ENCODE assay signal across 9 cellular contexts in the genomic region with DNA sequence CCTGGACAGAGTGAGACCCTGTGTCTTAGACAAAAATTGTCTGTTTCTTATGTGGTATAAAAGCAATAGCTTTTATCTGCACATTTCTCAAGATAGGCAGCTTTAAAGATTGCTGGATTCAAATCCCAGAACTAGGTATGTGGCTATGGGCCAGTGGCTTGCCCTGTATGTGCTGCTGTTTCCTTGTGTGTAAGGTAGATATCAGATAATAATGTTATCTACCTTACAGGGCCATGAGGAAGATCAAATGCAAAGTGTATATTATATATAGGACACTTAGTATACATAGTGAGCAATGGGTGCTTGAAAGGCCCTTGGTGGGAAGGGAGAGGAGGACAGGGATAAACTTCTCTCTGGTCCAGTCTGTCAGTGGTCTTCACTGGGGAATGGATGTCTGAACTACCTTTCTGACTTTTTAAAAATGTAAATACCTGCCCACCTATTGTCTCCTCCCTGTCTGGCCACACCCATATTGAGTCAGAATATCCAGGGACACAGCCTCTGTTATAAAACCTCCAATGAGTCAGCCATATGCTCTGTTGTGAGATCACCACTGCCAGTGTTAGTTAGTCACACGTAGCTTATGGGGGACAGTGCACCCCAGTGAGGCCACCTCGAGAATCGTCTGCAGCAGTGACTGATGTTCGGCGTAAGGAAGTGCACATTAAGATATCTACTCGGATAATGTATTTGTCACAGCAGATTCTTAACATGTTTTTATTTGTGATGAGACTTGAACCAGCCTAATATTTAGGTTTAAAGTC.
DNase-seq lines count a peak whose midpoint lies in the region; ATAC-seq and TF ChIP-seq lines count a peak whose summit lies in the region.
"Had no signal": no experiment of that assay in that cellular context is flagged by ENCODE, and none has a peak within 500 bp of the region (broad histone marks: within the 10 kb centered on the region; RNA-seq: fewer than 3 reads in every experiment).

No MANE protein-coding gene starts in this region.

- peaks cover 5% of the 10 kb centered on the region for H3K36me3 Mint-ChIP-seq in chondrocyte (ENCODE audit: low read depth)
- no peaks in the 10 kb centered on the region for H3K36me3 Mint-ChIP-seq in stimulated activated naive B cell treated with anti-CD40 and anti-IgM and Interleukin-4, amounts not matched to agents 10 μg/mL and 1 μg/mL and 100 μg/mL, for 72 hours

- H3K27me3 Mint-ChIP-seq in chondrocyte (ENCODE audit: low read depth): no peaks in the 10 kb centered on the region
- no peaks in the 10 kb centered on the region for H3K27me3 Mint-ChIP-seq in stimulated activated naive B cell treated with anti-CD40 and anti-IgM and Interleukin-4, amounts not matched to agents 10 μg/mL and 1 μg/mL and 100 μg/mL, for 72 hours

- ATAC-seq in stimulated activated naive B cell treated with anti-CD40 and anti-IgM and Interleukin-4, amounts not matched to agents 10 μg/mL and 1 μg/mL and 100 μg/mL, for 72 hours (replicated peaks): no peak

- H3K9me3 Mint-ChIP-seq in chondrocyte (ENCODE audit: low read depth): peaks cover 3% of the 10 kb centered on the region
- no peaks in the 10 kb centered on the region for H3K9me3 Mint-ChIP-seq in stimulated activated naive B cell treated with anti-CD40 and anti-IgM and Interleukin-4, amounts not matched to agents 10 μg/mL and 1 μg/mL and 100 μg/mL, for 72 hours

- no peak overlapping the region for H3K4me3 Mint-ChIP-seq in chondrocyte (ENCODE audit: unreplicated experiment)
- no peak overlapping the region for H3K4me3 Mint-ChIP-seq in stimulated activated naive B cell treated with anti-CD40 and anti-IgM and Interleukin-4, amounts not matched to agents 10 μg/mL and 1 μg/mL and 100 μg/mL, for 72 hours

- H3K4me1 Mint-ChIP-seq in chondrocyte (ENCODE audit: low read depth): peaks cover 56% of the 10 kb centered on the region
- no peaks in the 10 kb centered on the region for H3K4me1 Mint-ChIP-seq in stimulated activated naive B cell treated with anti-CD40 and anti-IgM and Interleukin-4, amounts not matched to agents 10 μg/mL and 1 μg/mL and 100 μg/mL, for 72 hours

- DNase-seq in EL (peak; percentile 80), M059J (ENCODE audit: low read depth) (peak; percentile 90), chondrocyte (ENCODE audit: low spot score) (no peak), non-pigmented ciliary epithelial cell (ENCODE audit: low read depth) (peak; percentile 45), HuH-7 (ENCODE audit: low spot score) (no peak), CD1c-positive myeloid dendritic cell (ENCODE audit: extremely low spot score) (no peak), ecto neural progenitor cell (ENCODE audit: low spot score) (no peak)
- DNase-seq in stimulated activated naive B cell treated with anti-CD40 and anti-IgM and Interleukin-4, amounts not matched to agents 10 μg/mL and 1 μg/mL and 100 μg/mL, for 72 hours: no peak
- DNase-seq: posterior cingulate gyrus had no signal

- TF ChIP-seq CTCF in chondrocyte (IDR thresholded peaks at IDR 0.05): no peak

- H3K27ac Mint-ChIP-seq in chondrocyte (ENCODE audit: unreplicated experiment): peak overlapping the region; percentile 74
- no peak overlapping the region for H3K27ac Mint-ChIP-seq in stimulated activated naive B cell treated with anti-CD40 and anti-IgM and Interleukin-4, amounts not matched to agents 10 μg/mL and 1 μg/mL and 100 μg/mL, for 72 hours

Comparison
In these comparisons a context has a peak if more than half of its experiments do, and no peak if none do; other contexts are left out.
1. DNase-seq: peak in EL (single experiment), M059J (single experiment) and non-pigmented ciliary epithelial cell (single experiment); none in chondrocyte (single experiment), HuH-7 (single experiment), CD1c-positive myeloid dendritic cell (single experiment), ecto neural progenitor cell (single experiment) and stimulated activated naive B cell treated with anti-CD40 and anti-IgM and Interleukin-4, amounts not matched to agents 10 μg/mL and 1 μg/mL and 100 μg/mL, for 72 hours (single experiment).